In genomic region chr19:18501832-18502231, GRCh38 we compare ENCODE assay signal across 13 cellular contexts. TPM values are rescaled to one million over a fixed set of nuclear protein-coding genes. Genes with fewer than 3 reads are reported as not detected.
A peak's percentile ranks its signal among the peaks of the same experiment; 100 is the strongest.
DNase-seq lines count a peak whose midpoint lies in the region; ATAC-seq and TF ChIP-seq lines count a peak whose summit lies in the region.
"Had no signal": no experiment of that assay in that cellular context is flagged by ENCODE, and none has a peak within 500 bp of the region (broad histone marks: within the 10 kb centered on the region; RNA-seq: fewer than 3 reads in every experiment).

No MANE protein-coding gene starts in this region.

- H3K27me3 Mint-ChIP-seq in T-helper 17 cell = no peaks in the 10 kb centered on the region
- H3K27me3 Mint-ChIP-seq: type B pancreatic cell had no signal

- H3K27ac ChIP-seq in left ventricle myocardium inferior (replicated peaks) = peak overlapping the region; percentile 94
- H3K27ac ChIP-seq in skeletal muscle tissue (ENCODE audit: low read depth, low read length) = peak overlapping the region; percentile 80

- no peak for TF ChIP-seq CTCF in left ventricle myocardium inferior (IDR thresholded peaks at IDR 0.05; ENCODE audit: borderline replicate concordance)

- H3K4me1 Mint-ChIP-seq in T-helper 17 cell = peaks cover 72% of the 10 kb centered on the region

- H3K4me1 ChIP-seq in left ventricle myocardium inferior (peaks cover 99% of the 10 kb centered on the region), skeletal muscle tissue (ENCODE audit: control insufficient read depth in 3 of 3, insufficient read depth in 3 of 3, low read length in 3 of 3) (peaks cover 90 to 96% (median 91%) of the 10 kb centered on the region in 3 donors)

- ATAC-seq in T-helper 17 cell (no peak), HG03039 (IDR thresholded peaks at IDR 0.05; ENCODE audit: unreplicated experiment) (no peak), GM19351 (IDR thresholded peaks at IDR 0.05; ENCODE audit: unreplicated experiment) (no peak)

- H3K27ac Mint-ChIP-seq in T-helper 17 cell = peak overlapping the region; percentile 93
- H3K27ac Mint-ChIP-seq: type B pancreatic cell had no signal

- peak overlapping the region; percentile 50 for H3K4me3 Mint-ChIP-seq in T-helper 17 cell
- H3K4me3 Mint-ChIP-seq: type B pancreatic cell had no signal

- intact Hi-C loops in left ventricle myocardium inferior (cut with micrococcal nuclease) = no loop called here

- H3K4me3 ChIP-seq in left ventricle myocardium inferior = peak overlapping the region; percentile 24
- H3K4me3 ChIP-seq in skeletal muscle tissue (ENCODE audit: low read length in 3 of 3) = peak overlapping the region in 2 of 3 donors; percentile 27 to 65

- peak; percentile 45 for DNase-seq in CD1c-positive myeloid dendritic cell (ENCODE audit: extremely low spot score)
- DNase-seq in T-helper 17 cell = no peak
- DNase-seq in left ventricle myocardium inferior = peak; percentile 67
- no peak for DNase-seq in effector CD4-positive, alpha-beta T cell
- no peak for DNase-seq in NCI-H2081 (lab: John Stamatoyannopoulos, UW)
- DNase-seq: erythroblast; NCI-H187; stimulated activated CD4-positive, alpha-beta T cell treated with anti-CD3 and anti-CD28 coated beads, Interleukin-4, amount 100 ng/mL, for 4 hours; T-helper 9 cell had no signal

- H3K9me3 ChIP-seq in T-helper 17 cell (ENCODE audit: control insufficient read depth, low read length, poor library complexity, severe bottlenecking) (no peaks in the 10 kb centered on the region), left ventricle myocardium inferior (replicated peaks) (no peaks in the 10 kb centered on the region), skeletal muscle tissue (ENCODE audit: control insufficient read depth in 3 of 3, low read length in 3 of 3) (no peaks in the 10 kb centered on the region)

- H3K27me3 ChIP-seq in left ventricle myocardium inferior (ENCODE audit: low read depth) (no peaks in the 10 kb centered on the region), skeletal muscle tissue (ENCODE audit: control insufficient read depth in 3 of 3, insufficient read depth in 3 of 3, low read length in 3 of 3) (no peaks in the 10 kb centered on the region)

- H3K9ac ChIP-seq in skeletal muscle tissue (ENCODE audit: low read depth in 1 of 3, low read length in 3 of 3) = peak overlapping the region; percentile 24 to 79 (median 51)

- no peaks in the 10 kb centered on the region for H3K36me3 Mint-ChIP-seq in T-helper 17 cell (ENCODE audit: low read depth)
- H3K36me3 Mint-ChIP-seq: type B pancreatic cell had no signal

- H3K36me3 ChIP-seq in left ventricle myocardium inferior (no peaks in the 10 kb centered on the region), skeletal muscle tissue (ENCODE audit: control insufficient read depth in 3 of 3, insufficient read depth in 3 of 3, low read length in 3 of 3) (no peaks in the 10 kb centered on the region)

RNA-seq across cellular contexts. Expression of gene ELL, which starts 20.0 kb away (rescaled TPM):
- total RNA-seq in T-helper 17 cell = 10 to 100 TPM; 51.0 to 62.8 TPM
- total RNA-seq in left ventricle myocardium inferior = 7.9 TPM
- total RNA-seq in skeletal muscle tissue = 24.5 TPM

RNA-seq across cellular contexts. Expression of gene FKBP8, which starts 41.5 kb away (rescaled TPM):
- total RNA-seq in T-helper 17 cell = 100 to 1,000 TPM; 149 to 186 TPM
- 153 TPM for total RNA-seq in left ventricle myocardium inferior
- total RNA-seq in skeletal muscle tissue = 116 TPM

RNA-seq across cellular contexts. Expression of gene KXD1, which starts 55.8 kb away (rescaled TPM):
- total RNA-seq in T-helper 17 cell (10 to 100 TPM; 69.6 to 78.5 TPM), left ventricle myocardium inferior (52.0 TPM), skeletal muscle tissue (36.0 TPM)

Comparison
In these comparisons a context has a peak if more than half of its experiments do, and no peak if none do; other contexts are left out.
1. DNase-seq: peak in CD1c-positive myeloid dendritic cell (single experiment) and left ventricle myocardium inferior (single experiment); none in T-helper 17 cell (0 of 3), effector CD4-positive, alpha-beta T cell (single experiment) and NCI-H2081 (0 of 2).